In genomic region chr2:38959464-38959863, GRCh38 we compare ENCODE assay signal across 11 cellular contexts.
DNase-seq lines count a peak whose midpoint lies in the region; ATAC-seq and TF ChIP-seq lines count a peak whose summit lies in the region.
"Had no signal": no experiment of that assay in that cellular context is flagged by ENCODE, and none has a peak within 500 bp of the region (broad histone marks: within the 10 kb centered on the region; RNA-seq: fewer than 3 reads in every experiment).

No MANE protein-coding gene starts in this region.

- no peak for TF ChIP-seq CTCF in testis (IDR thresholded peaks at IDR 0.05)

- no peak for TF ChIP-seq POLR2A in testis (IDR thresholded peaks at IDR 0.05)

- H3K27ac ChIP-seq in testis = peak overlapping the region; percentile 69 to 75
- H3K27ac ChIP-seq: KMS-11, right lobe of liver had no signal

- peak overlapping the region; percentile 45 for H3K4me3 Mint-ChIP-seq in activated naive CD4-positive, alpha-beta T cell treated with anti-CD3 and anti-CD28 coated beads for 36 hours
- peak overlapping the region; percentile 29 for H3K4me3 Mint-ChIP-seq in activated naive CD8-positive, alpha-beta T cell treated with anti-CD3 and anti-CD28 coated beads, Interleukin-2, amount 50 U/mL, for 24 hours
- peak overlapping the region; percentile 66 for H3K4me3 Mint-ChIP-seq in memory B cell

- DNase-seq in activated naive CD4-positive, alpha-beta T cell treated with anti-CD3 and anti-CD28 coated beads for 36 hours = no peak
- DNase-seq in activated naive CD4-positive, alpha-beta T cell treated with Interleukin-2 at 50 U/mL for 16 hours = no peak
- no peak for DNase-seq in activated naive CD8-positive, alpha-beta T cell treated with anti-CD3 and anti-CD28 coated beads, Interleukin-2, amount 50 U/mL, for 24 hours
- DNase-seq in memory B cell (ENCODE audit: low spot score in 2 of 2) = no peak
- DNase-seq in testis = no peak
- DNase-seq in cerebellar cortex (ENCODE audit: low spot score) = no peak
- DNase-seq in ACHN = no peak
- DNase-seq: DMS79 had no signal

- no peak for ATAC-seq in activated naive CD8-positive, alpha-beta T cell treated with anti-CD3 and anti-CD28 coated beads, Interleukin-2, amount 50 U/mL, for 24 hours
- ATAC-seq in memory B cell (ENCODE audit: low read depth) (no peak), GM19023 (IDR thresholded peaks at IDR 0.05; ENCODE audit: unreplicated experiment) (no peak)

- in situ Hi-C loops in ACHN (cut with HindIII; ENCODE audit: low pct_ligation_motif_present, low pct_unique_long_range_greater_than_20kb, low sequenced_read_pairs) = no loop called here

- H3K9me3 ChIP-seq in testis = no peaks in the 10 kb centered on the region
- H3K9me3 ChIP-seq: right lobe of liver had no signal

- H3K36me3 ChIP-seq in testis (ENCODE audit: low read depth, missing control alignments) = no peaks in the 10 kb centered on the region
- H3K36me3 ChIP-seq: right lobe of liver had no signal

- no peaks in the 10 kb centered on the region for H3K4me1 Mint-ChIP-seq in activated naive CD4-positive, alpha-beta T cell treated with anti-CD3 and anti-CD28 coated beads for 36 hours (ENCODE audit: low read depth)
- peaks cover 4% of the 10 kb centered on the region for H3K4me1 Mint-ChIP-seq in activated naive CD8-positive, alpha-beta T cell treated with anti-CD3 and anti-CD28 coated beads, Interleukin-2, amount 50 U/mL, for 24 hours
- H3K4me1 Mint-ChIP-seq in memory B cell = peaks cover 2% of the 10 kb centered on the region

- intact Hi-C loops in activated naive CD4-positive, alpha-beta T cell treated with anti-CD3 and anti-CD28 coated beads for 36 hours (cut with micrococcal nuclease) = no loop called here
- intact Hi-C loops in testis (cut with DNase I; ENCODE audit: low total_unique reads) = no loop called here

- peaks cover 10% of the 10 kb centered on the region for H3K4me1 ChIP-seq in testis

- H3K27ac Mint-ChIP-seq in activated naive CD4-positive, alpha-beta T cell treated with anti-CD3 and anti-CD28 coated beads for 36 hours = no peak overlapping the region
- no peak overlapping the region for H3K27ac Mint-ChIP-seq in activated naive CD8-positive, alpha-beta T cell treated with anti-CD3 and anti-CD28 coated beads, Interleukin-2, amount 50 U/mL, for 24 hours
- H3K27ac Mint-ChIP-seq in memory B cell = no peak overlapping the region

- H3K27me3 Mint-ChIP-seq in activated naive CD4-positive, alpha-beta T cell treated with anti-CD3 and anti-CD28 coated beads for 36 hours (ENCODE audit: low read depth) = peaks cover 12% of the 10 kb centered on the region
- H3K27me3 Mint-ChIP-seq in activated naive CD8-positive, alpha-beta T cell treated with anti-CD3 and anti-CD28 coated beads, Interleukin-2, amount 50 U/mL, for 24 hours = peaks cover 25% of the 10 kb centered on the region
- H3K27me3 Mint-ChIP-seq in memory B cell = peaks cover 6% of the 10 kb centered on the region

- H3K27me3 ChIP-seq in testis = no peaks in the 10 kb centered on the region
- H3K27me3 ChIP-seq: right lobe of liver had no signal

- CTCF ChIA-PET in activated naive CD4-positive, alpha-beta T cell treated with anti-CD3 and anti-CD28 coated beads for 36 hours (lab: Charles Lee) = interaction anchor here (1.0 to 1.6 kb wide), 3 partner anchors 11 to 270 kb away, joined by 3 to 7 read pairs (median 3); no protein-coding TSS in a partner anchor

- H3K4me3 ChIP-seq in testis = peak overlapping the region; percentile 56 to 70

- H3K9me3 Mint-ChIP-seq in activated naive CD4-positive, alpha-beta T cell treated with anti-CD3 and anti-CD28 coated beads for 36 hours = no peaks in the 10 kb centered on the region
- no peaks in the 10 kb centered on the region for H3K9me3 Mint-ChIP-seq in activated naive CD8-positive, alpha-beta T cell treated with anti-CD3 and anti-CD28 coated beads, Interleukin-2, amount 50 U/mL, for 24 hours
- peaks cover 1% of the 10 kb centered on the region for H3K9me3 Mint-ChIP-seq in memory B cell

- no peaks in the 10 kb centered on the region for H3K36me3 Mint-ChIP-seq in activated naive CD4-positive, alpha-beta T cell treated with anti-CD3 and anti-CD28 coated beads for 36 hours (ENCODE audit: low read depth)
- H3K36me3 Mint-ChIP-seq in activated naive CD8-positive, alpha-beta T cell treated with anti-CD3 and anti-CD28 coated beads, Interleukin-2, amount 50 U/mL, for 24 hours (ENCODE audit: low read depth) = peaks cover 1% of the 10 kb centered on the region
- no peaks in the 10 kb centered on the region for H3K36me3 Mint-ChIP-seq in memory B cell

- 39 to 69% methylated on average over 21 to 24 of the region's 24 CpGs for WGBS in testis, 2 donors
